In the genomic region with DNA sequence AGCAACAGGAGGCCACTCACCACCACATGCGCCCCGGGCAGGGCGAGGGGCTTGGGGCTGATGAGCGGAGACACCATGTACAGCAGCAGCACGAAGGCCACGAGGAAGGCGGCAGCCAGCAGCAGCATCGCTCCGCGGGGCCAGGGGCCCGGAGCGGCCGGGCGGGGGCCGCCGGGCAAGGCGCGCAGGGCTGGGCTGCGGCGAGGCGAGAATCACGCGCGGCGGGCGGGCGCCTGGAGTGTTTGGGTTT, we compare ENCODE assay signal across 1 cellular context.
TF ChIP-seq lines count a peak whose summit lies in the region.

A gene with protein sequence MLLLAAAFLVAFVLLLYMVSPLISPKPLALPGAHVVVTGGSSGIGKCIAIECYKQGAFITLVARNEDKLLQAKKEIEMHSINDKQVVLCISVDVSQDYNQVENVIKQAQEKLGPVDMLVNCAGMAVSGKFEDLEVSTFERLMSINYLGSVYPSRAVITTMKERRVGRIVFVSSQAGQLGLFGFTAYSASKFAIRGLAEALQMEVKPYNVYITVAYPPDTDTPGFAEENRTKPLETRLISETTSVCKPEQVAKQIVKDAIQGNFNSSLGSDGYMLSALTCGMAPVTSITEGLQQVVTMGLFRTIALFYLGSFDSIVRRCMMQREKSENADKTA (minus strand): TSS at position 216 of the 250 bp plus-strand sequence. CDS start 88 bp downstream, at position 128.

TF ChIP-seq in GM23338, 12 proteins besides CTCF, POLR2A, EP300 and RAD21 (continued from another document):
- TF ChIP-seq, protein P1, sequence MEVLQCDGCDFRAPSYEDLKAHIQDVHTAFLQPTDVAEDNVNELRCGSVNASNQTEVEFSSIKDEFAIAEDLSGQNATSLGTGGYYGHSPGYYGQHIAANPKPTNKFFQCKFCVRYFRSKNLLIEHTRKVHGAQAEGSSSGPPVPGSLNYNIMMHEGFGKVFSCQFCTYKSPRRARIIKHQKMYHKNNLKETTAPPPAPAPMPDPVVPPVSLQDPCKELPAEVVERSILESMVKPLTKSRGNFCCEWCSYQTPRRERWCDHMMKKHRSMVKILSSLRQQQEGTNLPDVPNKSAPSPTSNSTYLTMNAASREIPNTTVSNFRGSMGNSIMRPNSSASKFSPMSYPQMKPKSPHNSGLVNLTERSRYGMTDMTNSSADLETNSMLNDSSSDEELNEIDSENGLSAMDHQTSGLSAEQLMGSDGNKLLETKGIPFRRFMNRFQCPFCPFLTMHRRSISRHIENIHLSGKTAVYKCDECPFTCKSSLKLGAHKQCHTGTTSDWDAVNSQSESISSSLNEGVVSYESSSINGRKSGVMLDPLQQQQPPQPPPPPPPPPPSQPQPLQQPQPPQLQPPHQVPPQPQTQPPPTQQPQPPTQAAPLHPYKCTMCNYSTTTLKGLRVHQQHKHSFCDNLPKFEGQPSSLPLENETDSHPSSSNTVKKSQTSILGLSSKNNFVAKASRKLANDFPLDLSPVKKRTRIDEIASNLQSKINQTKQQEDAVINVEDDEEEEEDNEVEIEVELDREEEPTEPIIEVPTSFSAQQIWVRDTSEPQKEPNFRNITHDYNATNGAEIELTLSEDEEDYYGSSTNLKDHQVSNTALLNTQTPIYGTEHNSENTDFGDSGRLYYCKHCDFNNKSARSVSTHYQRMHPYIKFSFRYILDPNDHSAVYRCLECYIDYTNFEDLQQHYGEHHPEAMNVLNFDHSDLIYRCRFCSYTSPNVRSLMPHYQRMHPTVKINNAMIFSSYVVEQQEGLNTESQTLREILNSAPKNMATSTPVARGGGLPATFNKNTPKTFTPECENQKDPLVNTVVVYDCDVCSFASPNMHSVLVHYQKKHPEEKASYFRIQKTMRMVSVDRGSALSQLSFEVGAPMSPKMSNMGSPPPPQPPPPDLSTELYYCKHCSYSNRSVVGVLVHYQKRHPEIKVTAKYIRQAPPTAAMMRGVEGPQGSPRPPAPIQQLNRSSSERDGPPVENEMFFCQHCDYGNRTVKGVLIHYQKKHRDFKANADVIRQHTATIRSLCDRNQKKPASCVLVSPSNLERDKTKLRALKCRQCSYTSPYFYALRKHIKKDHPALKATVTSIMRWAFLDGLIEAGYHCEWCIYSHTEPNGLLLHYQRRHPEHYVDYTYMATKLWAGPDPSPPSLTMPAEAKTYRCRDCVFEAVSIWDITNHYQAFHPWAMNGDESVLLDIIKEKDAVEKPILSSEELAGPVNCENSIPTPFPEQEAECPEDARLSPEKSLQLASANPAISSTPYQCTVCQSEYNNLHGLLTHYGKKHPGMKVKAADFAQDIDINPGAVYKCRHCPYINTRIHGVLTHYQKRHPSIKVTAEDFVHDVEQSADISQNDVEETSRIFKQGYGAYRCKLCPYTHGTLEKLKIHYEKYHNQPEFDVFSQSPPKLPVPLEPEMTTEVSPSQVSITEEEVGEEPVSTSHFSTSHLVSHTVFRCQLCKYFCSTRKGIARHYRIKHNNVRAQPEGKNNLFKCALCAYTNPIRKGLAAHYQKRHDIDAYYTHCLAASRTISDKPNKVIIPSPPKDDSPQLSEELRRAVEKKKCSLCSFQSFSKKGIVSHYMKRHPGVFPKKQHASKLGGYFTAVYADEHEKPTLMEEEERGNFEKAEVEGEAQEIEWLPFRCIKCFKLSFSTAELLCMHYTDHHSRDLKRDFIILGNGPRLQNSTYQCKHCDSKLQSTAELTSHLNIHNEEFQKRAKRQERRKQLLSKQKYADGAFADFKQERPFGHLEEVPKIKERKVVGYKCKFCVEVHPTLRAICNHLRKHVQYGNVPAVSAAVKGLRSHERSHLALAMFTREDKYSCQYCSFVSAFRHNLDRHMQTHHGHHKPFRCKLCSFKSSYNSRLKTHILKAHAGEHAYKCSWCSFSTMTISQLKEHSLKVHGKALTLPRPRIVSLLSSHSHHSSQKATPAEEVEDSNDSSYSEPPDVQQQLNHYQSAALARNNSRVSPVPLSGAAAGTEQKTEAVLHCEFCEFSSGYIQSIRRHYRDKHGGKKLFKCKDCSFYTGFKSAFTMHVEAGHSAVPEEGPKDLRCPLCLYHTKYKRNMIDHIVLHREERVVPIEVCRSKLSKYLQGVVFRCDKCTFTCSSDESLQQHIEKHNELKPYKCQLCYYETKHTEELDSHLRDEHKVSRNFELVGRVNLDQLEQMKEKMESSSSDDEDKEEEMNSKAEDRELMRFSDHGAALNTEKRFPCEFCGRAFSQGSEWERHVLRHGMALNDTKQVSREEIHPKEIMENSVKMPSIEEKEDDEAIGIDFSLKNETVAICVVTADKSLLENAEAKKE (CRISPR knock-in tag; IDR thresholded peaks at IDR 0.05) = no peak
